In genomic region chr20:37525810-37526209, GRCh38 we compare ENCODE assay signal across 9 cellular contexts. TPM values are rescaled to one million over a fixed set of nuclear protein-coding genes. Genes with fewer than 3 reads are reported as not detected.
DNase-seq lines count a peak whose midpoint lies in the region; ATAC-seq and TF ChIP-seq lines count a peak whose summit lies in the region.
"Had no signal": no experiment of that assay in that cellular context is flagged by ENCODE, and none has a peak within 500 bp of the region (broad histone marks: within the 10 kb centered on the region; RNA-seq: fewer than 3 reads in every experiment).

No MANE protein-coding gene starts in this region.

- no peak for ATAC-seq in HG03175 (IDR thresholded peaks at IDR 0.05; ENCODE audit: unreplicated experiment)

- DNase-seq in RWPE1 (ENCODE audit: low spot score) (no peak), esophagus squamous epithelium (lab: John Stamatoyannopoulos, UW) (no peak), prostate gland (ENCODE audit: low spot score) (no peak), C1 segment of cervical spinal cord (lab: John Stamatoyannopoulos, UW) (no peak), CD14-positive monocyte (ENCODE audit: low spot score) (no peak)
- DNase-seq in activated CD8-positive, alpha-beta memory T cell treated with anti-CD3 and anti-CD28 coated beads, Interleukin-2, amount 50 U/mL, for 48 hours = no peak

- TF ChIP-seq CTCF in DOHH2 (IDR thresholded peaks at IDR 0.05; ENCODE audit: low read depth, low read length, poor library complexity, severe bottlenecking) (no peak), RWPE1 (conservative IDR thresholded peaks at IDR 0.05; ENCODE audit: low read depth) (no peak), esophagus squamous epithelium (IDR thresholded peaks at IDR 0.05) (no peak), prostate gland (IDR thresholded peaks at IDR 0.05) (no peak), CD14-positive monocyte (IDR thresholded peaks at IDR 0.05) (no peak)

- no peaks in the 10 kb centered on the region for H3K9me2 ChIP-seq in DOHH2 (replicated peaks; ENCODE audit: control insufficient read depth, low read length)

- 19 to 40% methylated on average over 5 of the region's 5 CpGs for WGBS in esophagus squamous epithelium, 2 donors
- WGBS in prostate gland = 34% methylated on average over 5 of the region's 5 CpGs

- H3K4me3 ChIP-seq in DOHH2 (ENCODE audit: low read length) (peak overlapping the region; percentile 91), esophagus squamous epithelium (peak overlapping the region; percentile 51 to 99 (median 96)), prostate gland (peak overlapping the region in 1 of 2 donors; percentile 92)

- peaks cover 31% of the 10 kb centered on the region for H3K4me1 ChIP-seq in DOHH2 (ENCODE audit: control insufficient read depth, low read length)
- peaks cover 38 to 70% (median 56%) of the 10 kb centered on the region in 3 donors for H3K4me1 ChIP-seq in esophagus squamous epithelium
- peaks cover 8% of the 10 kb centered on the region for H3K4me1 ChIP-seq in prostate gland (replicated peaks)

- no peaks in the 10 kb centered on the region for H3F3A ChIP-seq in DOHH2 (ENCODE audit: control insufficient read depth, insufficient read depth)

- peaks cover 65% of the 10 kb centered on the region for H3K4me1 Mint-ChIP-seq in CD14-positive monocyte

- H3K79me2 ChIP-seq in DOHH2 (ENCODE audit: control insufficient read depth, low read length) = peaks cover 67% of the 10 kb centered on the region

- peaks cover 17 to 24% (median 22%) of the 10 kb centered on the region in 3 donors for H3K27me3 Mint-ChIP-seq in CD14-positive monocyte (ENCODE audit: low read depth in 3 of 3)

- H3K9me3 ChIP-seq in DOHH2 (ENCODE audit: control insufficient read depth, insufficient read depth, low read length) = no peaks in the 10 kb centered on the region
- no peaks in the 10 kb centered on the region for H3K9me3 ChIP-seq in esophagus squamous epithelium
- H3K9me3 ChIP-seq in prostate gland = no peaks in the 10 kb centered on the region

- peak overlapping the region in 2 of 7 donors; percentile 36 to 61 for H3K27ac Mint-ChIP-seq in CD14-positive monocyte

- H3K27ac ChIP-seq in DOHH2 (ENCODE audit: low read depth, low read length) (no peak overlapping the region), RWPE1 (peak overlapping the region; percentile 97), esophagus squamous epithelium (peak overlapping the region; percentile 90 to 98 (median 96)), prostate gland (peak overlapping the region; percentile 31 to 97)

- TF ChIP-seq POLR2A in esophagus squamous epithelium (IDR thresholded peaks at IDR 0.05) = no peak
- TF ChIP-seq POLR2A in prostate gland (IDR thresholded peaks at IDR 0.05) = no peak

- POLR2A ChIA-PET in RWPE1 (lab: Yijun Ruan, JAX; ENCODE audit: low non-redundant PET) = interaction anchor here (0.5 kb wide), 1 partner anchor 19 kb away, joined by 4 read pairs; no protein-coding TSS in a partner anchor

- H4K20me1 ChIP-seq in DOHH2 (ENCODE audit: control insufficient read depth, insufficient read depth, low read depth, low read length) = peaks cover 10% of the 10 kb centered on the region; the same call in 1 of the 2 replicates

- 0 out of 2 replicates have a peak, but pooled peaks cover 5% of the 10 kb centered on the region for H3K36me3 ChIP-seq in DOHH2 (ENCODE audit: control insufficient read depth, low read length)
- H3K36me3 ChIP-seq in esophagus squamous epithelium = peaks cover 0 to 15% (median 0%) of the 10 kb centered on the region in 3 donors
- H3K36me3 ChIP-seq in prostate gland = no peaks in the 10 kb centered on the region

- CTCF ChIA-PET in RWPE1 (lab: Yijun Ruan, JAX) = interaction anchor here (0.6 kb wide), 2 partner anchors 90 to 330 kb away, joined by 3 to 4 read pairs; no protein-coding TSS in a partner anchor

- peaks cover 28 to 30% of the 10 kb centered on the region in 2 donors for H3K36me3 Mint-ChIP-seq in CD14-positive monocyte

- H3K9me3 Mint-ChIP-seq in CD14-positive monocyte = peaks cover 0 to 14% (median 11%) of the 10 kb centered on the region in 7 donors

- peak overlapping the region; percentile 80 for H3K4me2 ChIP-seq in DOHH2 (ENCODE audit: low read length)

- H3K27me3 ChIP-seq in DOHH2 (ENCODE audit: control insufficient read depth, low read length) (no peaks in the 10 kb centered on the region), esophagus squamous epithelium (no peaks in the 10 kb centered on the region), prostate gland (replicated peaks; ENCODE audit: insufficient read depth) (no peaks in the 10 kb centered on the region)

- intact Hi-C loops in esophagus squamous epithelium (cut with DNase I) = loop anchor here (10.0 kb wide), 1 partner anchor 141 kb away; no protein-coding TSS in a partner anchor
- intact Hi-C loops in prostate gland (cut with DNase I) = loop anchor here (5.0 kb wide), 2 partner anchors 129 to 244 kb away; no protein-coding TSS in a partner anchor
- intact Hi-C loops in CD14-positive monocyte (cut with micrococcal nuclease) = loop anchor here (5.0 to 10.0 kb wide), 4 partner anchors 121 to 261 kb away; partner anchors contain the start of gene GHRH (in 1 of the 2)

- peak overlapping the region in 1 of 2 donors; percentile 95 for H3K4me3 Mint-ChIP-seq in CD14-positive monocyte

RNA-seq across cellular contexts. Expression of gene BLCAP, which starts 1.9 kb away (rescaled TPM):
- total RNA-seq in esophagus squamous epithelium (100 to 1,000 TPM in 1 of 4 donors, 10 to 100 TPM in 3; 66.4 to 104 (median 78.1) TPM), prostate gland (100 to 1,000 TPM in 1 of 2 donors, 10 to 100 TPM in 1; 93.0 to 101 TPM)
- polyA plus RNA-seq in CD14-positive monocyte = 10 to 100 TPM; 53.3 to 54.5 TPM

RNA-seq across cellular contexts. Expression of gene NNAT, which starts 4.8 kb away (rescaled TPM):
- total RNA-seq in esophagus squamous epithelium (1 to 10 TPM in 2 of 4 donors, under 1 TPM in 1, not detected in 1; 0.76 to 1.9 (median 1.9) TPM), prostate gland (1 to 10 TPM in 1 of 2 donors, under 1 TPM in 1; 0.41 to 4.3 TPM)
- polyA plus RNA-seq in CD14-positive monocyte = not detected
- total RNA-seq: T-helper 2 cell treated with Interferon-gamma antibody and Interleukin-4, amounts not matched to agents 100 ng/mL and 5 ng/mL, for 36 hours had no signal
